1 cellular context compared by ENCODE assay signal in genomic region chr9:33452828-33453271, GRCh38.
TF ChIP-seq lines count a peak whose summit lies in the region.

No MANE protein-coding gene starts in this region.

TF ChIP-seq in K562, 482 proteins besides CTCF, POLR2A, EP300 and RAD21 (continued from another document):
- TF ChIP-seq ATF3 (IDR thresholded peaks at IDR 0.05) (peak; percentile 25; the same call in 1 of the 2 replicates), ATF3 (CRISPR knock-in tag; conservative IDR thresholded peaks at IDR 0.05) (no peak), GABPB1 (CRISPR knock-in tag; IDR thresholded peaks at IDR 0.05) (peak; percentile 45; the same call in 1 of the 2 replicates), ATF7 (IDR thresholded peaks at IDR 0.05) (no peak), HDAC2 (IDR thresholded peaks at IDR 0.05) (no peak), DPF2 (IDR thresholded peaks at IDR 0.05) (0 out of 2 replicates have a peak, but pooled peaks have one; percentile 27), TFAP4 (CRISPR knock-in tag; IDR thresholded peaks at IDR 0.05; ENCODE audit: borderline replicate concordance) (peak; percentile 29; the same call in 1 of the 2 replicates), HCFC1 (IDR thresholded peaks at IDR 0.05; ENCODE audit: low read depth, low read length) (no peak), POLR3A (IDR thresholded peaks at IDR 0.05; ENCODE audit: borderline replicate concordance, extremely low read depth, insufficient read depth, insufficient read length) (no peak), CBFA2T3 (IDR thresholded peaks at IDR 0.05) (no peak)
